37 cellular contexts compared by ENCODE assay signal in genomic region chr10:37775612-37776011, GRCh38.
"Had no signal": no experiment of that assay in that cellular context is flagged by ENCODE, and none has a peak within 500 bp of the region (broad histone marks: within the 10 kb centered on the region; RNA-seq: fewer than 3 reads in every experiment).

No MANE protein-coding gene starts in this region.

- H3K9me3 ChIP-seq: adrenal gland had no signal

- H3K27me3 Mint-ChIP-seq: activated naive CD4-positive, alpha-beta T cell treated with anti-CD3 and anti-CD28 coated beads, Interleukin-2, amount 10 ng/mL, durations not matched to agents 7 days and 5 days; activated naive CD4-positive, alpha-beta T cell treated with anti-CD3 and anti-CD28 coated beads, Interleukin-2, amount 50 U/mL, for 24 hours; activated naive CD8-positive, alpha-beta T cell; activated naive CD8-positive, alpha-beta T cell treated with anti-CD3 and anti-CD28 coated beads for 36 hours; activated naive CD8-positive, alpha-beta T cell treated with anti-CD3 and anti-CD28 coated beads, Interleukin-2, amount 10 ng/mL, durations not matched to agents 7 days and 5 days; activated naive CD8-positive, alpha-beta T cell treated with anti-CD3 and anti-CD28 coated beads, Interleukin-2, amount 50 U/mL, for 24 hours; activated T-cell treated with anti-CD3 and anti-CD28 coated beads, Interleukin-2, amount 50 U/mL, for 24 hours; activated T-helper 17 cell treated with anti-CD3 and anti-CD28 coated beads, Interleukin-2, amount 50 U/mL, for 72 hours; brain; central memory CD8-positive, alpha-beta T cell had no signal

- H3K27ac ChIP-seq: adrenal gland, ascending aorta, body of pancreas, brain microvascular endothelial cell, breast epithelium, cardiac muscle cell had no signal

- ATAC-seq: activated naive CD4-positive, alpha-beta T cell treated with anti-CD3 and anti-CD28 coated beads, Interleukin-2, amount 50 U/mL, for 72 hours; activated naive CD8-positive, alpha-beta T cell treated with anti-CD3 and anti-CD28 coated beads, Interleukin-2, amount 50 U/mL, for 24 hours; activated T-cell treated with anti-CD3 and anti-CD28 coated beads, Interleukin-2, amount 50 U/mL, for 4 hours; activated T-cell treated with anti-CD3 and anti-CD28 coated beads, Interleukin-2, amount 50 U/mL, for 72 hours; activated T-helper 17 cell treated with anti-CD3 and anti-CD28 coated beads, Interleukin-2, amount 50 U/mL, for 72 hours; body of pancreas had no signal

- H3K4me3 ChIP-seq: adrenal gland, ascending aorta, body of pancreas, breast epithelium, cardiac muscle cell had no signal

- H3K27me3 ChIP-seq: adrenal gland, ascending aorta, body of pancreas, brain microvascular endothelial cell, breast epithelium, cardiac muscle cell had no signal

- H3K36me3 Mint-ChIP-seq: activated naive CD4-positive, alpha-beta T cell treated with anti-CD3 and anti-CD28 coated beads, Interleukin-2, amount 10 ng/mL, durations not matched to agents 7 days and 5 days; activated naive CD8-positive, alpha-beta T cell treated with anti-CD3 and anti-CD28 coated beads, Interleukin-2, amount 10 ng/mL, durations not matched to agents 7 days and 5 days; brain had no signal

- H3K36me3 ChIP-seq: adrenal gland, ascending aorta, brain microvascular endothelial cell, breast epithelium, cardiac muscle cell had no signal

- H3K27ac Mint-ChIP-seq: activated naive CD4-positive, alpha-beta T cell treated with anti-CD3 and anti-CD28 coated beads for 36 hours; activated naive CD4-positive, alpha-beta T cell treated with anti-CD3 and anti-CD28 coated beads, Interleukin-2, amount 10 ng/mL, durations not matched to agents 7 days and 5 days; activated naive CD4-positive, alpha-beta T cell treated with anti-CD3 and anti-CD28 coated beads, Interleukin-2, amount 50 U/mL, for 24 hours; activated naive CD4-positive, alpha-beta T cell treated with anti-CD3 and anti-CD28 coated beads, Interleukin-2, amount 50 U/mL, for 72 hours; activated naive CD8-positive, alpha-beta T cell; activated naive CD8-positive, alpha-beta T cell treated with anti-CD3 and anti-CD28 coated beads for 36 hours; activated naive CD8-positive, alpha-beta T cell treated with anti-CD3 and anti-CD28 coated beads, Interleukin-2, amount 10 ng/mL, durations not matched to agents 7 days and 5 days; activated naive CD8-positive, alpha-beta T cell treated with anti-CD3 and anti-CD28 coated beads, Interleukin-2, amount 50 U/mL, for 24 hours; activated T-cell treated with anti-CD3 and anti-CD28 coated beads, Interleukin-2, amount 50 U/mL, for 24 hours; activated T-cell treated with anti-CD3 and anti-CD28 coated beads, Interleukin-2, amount 50 U/mL, for 72 hours; activated T-helper 1 cell treated with anti-CD3 and anti-CD28 coated beads, Interleukin-12 subunit alpha, Interleukin-12 subunit beta, Interleukin-2, Interleukin-4 antibody, amounts not matched to agents 30 ng/mL and 10 ng/mL and 1 ng/mL, durations not matched to agents 14 hours and 24 hours and 36 hours; activated T-helper 17 cell treated with anti-CD3 and anti-CD28 coated beads, Interleukin-2, amount 50 U/mL, for 72 hours; activated T-helper 2 cell treated with anti-CD3 and anti-CD28 coated beads, Interferon-gamma antibody, Interleukin-2, Interleukin-4, amounts not matched to agents 10 μg/mL and 5 μg/mL and 100 μg/mL, durations not matched to agents 14 hours and 24 hours and 36 hours; brain had no signal

- H3K4me1 ChIP-seq: adrenal gland, ascending aorta, body of pancreas, breast epithelium had no signal

- DNase-seq: activated effector memory CD4-positive, alpha-beta T cell treated with anti-CD3 and anti-CD28 coated beads, Interleukin-2, amount 50 U/mL, for 16 hours; activated effector memory CD4-positive, alpha-beta T cell treated with Interleukin-2 at 50 U/mL for 16 hours; activated gamma-delta T cell; activated gamma-delta T cell treated with Interleukin-2 at 50 U/mL for 16 hours; activated naive CD4-positive, alpha-beta T cell; activated naive CD4-positive, alpha-beta T cell treated with anti-CD3 and anti-CD28 coated beads for 36 hours; activated naive CD4-positive, alpha-beta T cell treated with anti-CD3 and anti-CD28 coated beads, Interleukin-2, amount 10 ng/mL, durations not matched to agents 7 days and 5 days; activated naive CD4-positive, alpha-beta T cell treated with anti-CD3 and anti-CD28 coated beads, Interleukin-2, amount 50 U/mL, for 16 hours; activated naive CD4-positive, alpha-beta T cell treated with Interleukin-2 at 50 U/mL for 16 hours; activated naive CD8-positive, alpha-beta T cell treated with anti-CD3 and anti-CD28 coated beads for 36 hours; activated naive CD8-positive, alpha-beta T cell treated with anti-CD3 and anti-CD28 coated beads, Interleukin-2, amount 10 ng/mL, durations not matched to agents 7 days and 5 days; activated naive CD8-positive, alpha-beta T cell treated with anti-CD3 and anti-CD28 coated beads, Interleukin-2, amount 50 U/mL, for 24 hours; activated T-cell treated with anti-CD3 and anti-CD28 coated beads, Interleukin-2, amount 50 U/mL, for 24 hours; activated T-cell treated with anti-CD3 and anti-CD28 coated beads, Interleukin-2, amount 50 U/mL, for 4 hours; activated T-cell treated with anti-CD3 and anti-CD28 coated beads, Interleukin-2, amount 50 U/mL, for 48 hours; activated T-cell treated with anti-CD3 and anti-CD28 coated beads, Interleukin-2, amount 50 U/mL, for 72 hours; adrenal gland; amniotic stem cell; amygdala; anterior cingulate cortex; aorta; body of pancreas; brain microvascular endothelial cell; caudate nucleus; central memory CD4-positive, alpha-beta T cell; cerebellar nuclear complex had no signal

- H3K4me3 Mint-ChIP-seq: activated naive CD4-positive, alpha-beta T cell treated with anti-CD3 and anti-CD28 coated beads for 36 hours; activated naive CD4-positive, alpha-beta T cell treated with anti-CD3 and anti-CD28 coated beads, Interleukin-2, amount 10 ng/mL, durations not matched to agents 7 days and 5 days; activated naive CD4-positive, alpha-beta T cell treated with anti-CD3 and anti-CD28 coated beads, Interleukin-2, amount 50 U/mL, for 24 hours; activated naive CD8-positive, alpha-beta T cell; activated naive CD8-positive, alpha-beta T cell treated with anti-CD3 and anti-CD28 coated beads for 36 hours; activated naive CD8-positive, alpha-beta T cell treated with anti-CD3 and anti-CD28 coated beads, Interleukin-2, amount 10 ng/mL, durations not matched to agents 7 days and 5 days; activated naive CD8-positive, alpha-beta T cell treated with anti-CD3 and anti-CD28 coated beads, Interleukin-2, amount 50 U/mL, for 24 hours; activated T-cell treated with anti-CD3 and anti-CD28 coated beads, Interleukin-2, amount 50 U/mL, for 24 hours; activated T-cell treated with anti-CD3 and anti-CD28 coated beads, Interleukin-2, amount 50 U/mL, for 4 hours; activated T-cell treated with anti-CD3 and anti-CD28 coated beads, Interleukin-2, amount 50 U/mL, for 72 hours; activated T-helper 1 cell treated with anti-CD3 and anti-CD28 coated beads, Interleukin-12 subunit alpha, Interleukin-12 subunit beta, Interleukin-2, Interleukin-4 antibody, amounts not matched to agents 30 ng/mL and 10 ng/mL and 1 ng/mL, durations not matched to agents 14 hours and 24 hours and 36 hours; activated T-helper 17 cell treated with anti-CD3 and anti-CD28 coated beads, Interleukin-2, amount 50 U/mL, for 72 hours; brain; central memory CD8-positive, alpha-beta T cell had no signal

- H3K4me1 Mint-ChIP-seq: activated naive CD4-positive, alpha-beta T cell treated with anti-CD3 and anti-CD28 coated beads, Interleukin-2, amount 10 ng/mL, durations not matched to agents 7 days and 5 days; activated naive CD4-positive, alpha-beta T cell treated with anti-CD3 and anti-CD28 coated beads, Interleukin-2, amount 50 U/mL, for 24 hours; activated naive CD8-positive, alpha-beta T cell treated with anti-CD3 and anti-CD28 coated beads for 36 hours; activated naive CD8-positive, alpha-beta T cell treated with anti-CD3 and anti-CD28 coated beads, Interleukin-2, amount 10 ng/mL, durations not matched to agents 7 days and 5 days; activated naive CD8-positive, alpha-beta T cell treated with anti-CD3 and anti-CD28 coated beads, Interleukin-2, amount 50 U/mL, for 24 hours; activated T-helper 17 cell treated with anti-CD3 and anti-CD28 coated beads, Interleukin-2, amount 50 U/mL, for 72 hours; brain; central memory CD8-positive, alpha-beta T cell had no signal
